Comparison of ENCODE assay signal across 2 cellular contexts in genomic region chr20:36477475-36477874, GRCh38.
TF ChIP-seq lines count a peak whose summit lies in the region.

No MANE protein-coding gene starts in this region.

TF ChIP-seq in IMR-90, 13 proteins besides CTCF, POLR2A, EP300 and RAD21 (continued from another document):
- TF ChIP-seq RCOR1 (IDR thresholded peaks at IDR 0.05; ENCODE audit: insufficient replicate concordance, low read length) = peak; percentile 45

TF ChIP-seq in K562, 482 proteins besides CTCF, POLR2A, EP300 and RAD21 (continued from another document):
- no peak for TF ChIP-seq CBX1 (IDR thresholded peaks at IDR 0.05; ENCODE audit: low read depth)
